In the genomic region with DNA sequence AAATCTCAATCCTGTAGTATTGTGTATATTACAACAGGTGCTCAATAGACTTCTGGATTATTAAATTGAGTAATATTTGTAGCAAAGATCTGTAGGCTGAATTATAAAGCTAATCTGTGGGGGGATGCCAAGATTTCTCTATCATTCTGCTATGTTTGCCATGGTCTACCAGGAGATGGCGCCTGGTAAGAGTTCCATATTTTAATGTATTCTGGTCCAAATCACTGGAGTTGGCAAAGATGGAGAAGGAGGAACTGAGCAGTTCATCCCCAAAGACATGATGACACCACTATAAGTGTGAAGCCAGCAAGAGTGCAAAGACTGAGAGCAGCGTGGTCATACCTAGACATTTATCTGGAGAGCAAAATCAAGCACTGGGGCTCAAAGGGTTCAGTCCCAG, we compare ENCODE assay signal across 10 cellular contexts.
DNase-seq lines count a peak whose midpoint lies in the region; ATAC-seq and TF ChIP-seq lines count a peak whose summit lies in the region.
"Had no signal": no experiment of that assay in that cellular context is flagged by ENCODE, and none has a peak within 500 bp of the region (broad histone marks: within the 10 kb centered on the region; RNA-seq: fewer than 3 reads in every experiment).

No MANE protein-coding gene starts in this region.

- no peaks in the 10 kb centered on the region for H3K79me2 ChIP-seq in DOHH2 (ENCODE audit: control insufficient read depth, low read length)
- H3K79me2 ChIP-seq in SK-N-SH (ENCODE audit: insufficient read depth) = peaks cover 4% of the 10 kb centered on the region; the same call in 1 of the 2 replicates

- ATAC-seq in GM21825 (IDR thresholded peaks at IDR 0.05; ENCODE audit: unreplicated experiment) (no peak), GM21528 (IDR thresholded peaks at IDR 0.05; ENCODE audit: low FRiP score, unreplicated experiment) (no peak)

- no peaks in the 10 kb centered on the region for H3K27me3 ChIP-seq in DOHH2 (ENCODE audit: control insufficient read depth, low read length)
- no peaks in the 10 kb centered on the region for H3K27me3 ChIP-seq in SK-N-SH (ENCODE audit: insufficient read depth)
- no peaks in the 10 kb centered on the region for H3K27me3 ChIP-seq in kidney epithelial cell (ENCODE audit: control insufficient read depth, insufficient read depth, low read length)
- no peaks in the 10 kb centered on the region for H3K27me3 ChIP-seq in tibial nerve

- H3K4me2 ChIP-seq in DOHH2 (ENCODE audit: low read length) = no peak overlapping the region
- H3K4me2 ChIP-seq in SK-N-SH = no peak overlapping the region

- no peaks in the 10 kb centered on the region for H3K4me1 ChIP-seq in DOHH2 (ENCODE audit: control insufficient read depth, low read length)
- H3K4me1 ChIP-seq in SK-N-SH (ENCODE audit: control insufficient read depth in 1 of 2, insufficient read depth in 2 of 2, low read depth in 1 of 2, low read length in 1 of 2) = peaks cover 0 to 9% of the 10 kb centered on the region in 2 experiments; a peak in 2 of 4 replicates
- peaks cover 4 to 19% (median 5%) of the 10 kb centered on the region in 4 donors for H3K4me1 ChIP-seq in tibial nerve

- no peak overlapping the region for H3K9ac ChIP-seq in SK-N-SH

- H3K36me3 ChIP-seq in DOHH2 (ENCODE audit: control insufficient read depth, low read length) (no peaks in the 10 kb centered on the region), SK-N-SH (replicated peaks in 1 of 2; ENCODE audit: control insufficient read depth in 1 of 2, insufficient read depth in 2 of 2, low read length in 1 of 2) (no peaks in the 10 kb centered on the region), kidney epithelial cell (ENCODE audit: control insufficient read depth, insufficient read depth, low read length) (peaks cover 1% of the 10 kb centered on the region), tibial nerve (no peaks in the 10 kb centered on the region)

- TF ChIP-seq CTCF in DOHH2 (IDR thresholded peaks at IDR 0.05; ENCODE audit: low read depth, low read length, poor library complexity, severe bottlenecking) = peak; percentile 43
- TF ChIP-seq CTCF in SK-N-SH (IDR thresholded peaks at IDR 0.05) = peak; percentile 49
- peak; percentile 8 for TF ChIP-seq CTCF in kidney epithelial cell (IDR thresholded peaks at IDR 0.05; ENCODE audit: insufficient read depth, low read length, poor library complexity, severe bottlenecking)
- no peak for TF ChIP-seq CTCF in tibial nerve (IDR thresholded peaks at IDR 0.05)

- H3F3A ChIP-seq in DOHH2 (ENCODE audit: control insufficient read depth, insufficient read depth) (no peaks in the 10 kb centered on the region), SK-N-SH (replicated peaks; ENCODE audit: insufficient read depth) (peaks cover 18% of the 10 kb centered on the region)

- WGBS in SK-N-SH (ENCODE audit: low lambda C conversion rate) = 54% methylated on average over 2 of the region's 2 CpGs
- WGBS in tibial nerve, 2 donors = 84 to 92% methylated on average over 2 of the region's 2 CpGs

- H3K9me2 ChIP-seq in DOHH2 (replicated peaks; ENCODE audit: control insufficient read depth, low read length) = no peaks in the 10 kb centered on the region
- H3K9me2 ChIP-seq in SK-N-SH = no peaks in the 10 kb centered on the region

- H3K27ac ChIP-seq in DOHH2 (ENCODE audit: low read depth, low read length) (no peak overlapping the region), SK-N-SH (ENCODE audit: low read depth in 2 of 2, low read length in 1 of 2) (no peak overlapping the region), tibial nerve (no peak overlapping the region)
- H3K27ac ChIP-seq: coronary artery had no signal

- H4K20me1 ChIP-seq in DOHH2 (ENCODE audit: control insufficient read depth, insufficient read depth, low read depth, low read length) (no peaks in the 10 kb centered on the region), SK-N-SH (ENCODE audit: insufficient read depth) (no peaks in the 10 kb centered on the region)

- no peak overlapping the region for H2AFZ ChIP-seq in SK-N-SH (ENCODE audit: low read depth)

- peak; percentile 34; the same call in 1 of the 2 replicates for TF ChIP-seq RAD21 in SK-N-SH (IDR thresholded peaks at IDR 0.05; ENCODE audit: low read length)

- POLR2A ChIA-PET in SK-N-SH (lab: Yijun Ruan, JAX) = no interaction called here

- TF ChIP-seq POLR2A in tibial nerve (IDR thresholded peaks at IDR 0.05) = no peak

- CTCF ChIA-PET in SK-N-SH (lab: Yijun Ruan, JAX) = interaction anchor here (0.7 to 2.9 kb wide), 7 partner anchors 14 to 319 kb away, joined by 3 to 17 read pairs (median 3); no protein-coding TSS in a partner anchor

- peak; percentile 34 for DNase-seq in HT-29 (ENCODE audit: low spot score)
- DNase-seq in SK-N-SH = peak; percentile 8
- DNase-seq in kidney epithelial cell (ENCODE audit: low read depth) = no peak
- DNase-seq in 8988T = no peak
- DNase-seq in tibial nerve (ENCODE audit: low spot score in 2 of 2) = no peak
- DNase-seq: SHP77 had no signal

- H3K4me3 ChIP-seq in DOHH2 (ENCODE audit: low read length) = no peak overlapping the region
- H3K4me3 ChIP-seq in SK-N-SH (ENCODE audit: low read depth in 2 of 2, low read length in 1 of 2) = no peak overlapping the region
- H3K4me3 ChIP-seq in kidney epithelial cell (ENCODE audit: low read depth, low read length) = no peak overlapping the region
- H3K4me3 ChIP-seq in tibial nerve = no peak overlapping the region
- H3K4me3 ChIP-seq: coronary artery had no signal

- no peak for TF ChIP-seq EP300 in SK-N-SH (IDR thresholded peaks at IDR 0.05; ENCODE audit: borderline replicate concordance in 1 of 2, low read depth in 1 of 2, low read length in 1 of 2)
- no peak for TF ChIP-seq EP300 in tibial nerve (IDR thresholded peaks at IDR 0.05)

- H3K9me3 ChIP-seq in DOHH2 (ENCODE audit: control insufficient read depth, insufficient read depth, low read length) (no peaks in the 10 kb centered on the region), SK-N-SH (no peaks in the 10 kb centered on the region), tibial nerve (no peaks in the 10 kb centered on the region)

TF ChIP-seq in SK-N-SH, 30 proteins besides CTCF, POLR2A, EP300 and RAD21:
- TF ChIP-seq RCOR1 (IDR thresholded peaks at IDR 0.05; ENCODE audit: low read length) = no peak
- peak; percentile 33 for TF ChIP-seq SMC3 (IDR thresholded peaks at IDR 0.05; ENCODE audit: low read depth, low read length)

Comparison
In these comparisons a context has a peak if more than half of its experiments do, and no peak if none do; other contexts are left out.
1. CTCF ChIP-seq: peak in DOHH2 (single experiment), SK-N-SH (single experiment) and kidney epithelial cell (single experiment); none in tibial nerve (0 of 5).
2. DNase-seq: peak in HT-29 (single experiment) and SK-N-SH (single experiment); none in kidney epithelial cell (single experiment), 8988T (single experiment) and tibial nerve (0 of 2).